Comparison of ENCODE assay signal across 16 cellular contexts in genomic region chr1:68128820-68129219, GRCh38.
"Had no signal": no experiment of that assay in that cellular context is flagged by ENCODE, and none has a peak within 500 bp of the region (broad histone marks: within the 10 kb centered on the region; RNA-seq: fewer than 3 reads in every experiment).

No MANE protein-coding gene starts in this region.

- H3K36me3 Mint-ChIP-seq: stimulated activated memory B cell treated with anti-CD40 and anti-IgM and Interleukin-4, amounts not matched to agents 10 μg/mL and 1 μg/mL and 100 μg/mL, for 72 hours had no signal

- H3K9me3 ChIP-seq: spleen had no signal

- H3K27me3 Mint-ChIP-seq: activated CD4-positive, alpha-beta T cell treated with anti-CD3 and anti-CD28 coated beads, Interleukin-2, amount 10 ng/mL, durations not matched to agents 24 days and 14 days; activated CD8-positive, alpha-beta T cell treated with anti-CD3 and anti-CD28 coated beads for 36 hours; central memory CD8-positive, alpha-beta T cell; stimulated activated memory B cell treated with anti-CD40 and anti-IgM and Interleukin-4, amounts not matched to agents 10 μg/mL and 1 μg/mL and 100 μg/mL, for 72 hours had no signal

- H3K27ac Mint-ChIP-seq: activated CD4-positive, alpha-beta T cell treated with anti-CD3 and anti-CD28 coated beads, Interleukin-2, amount 10 ng/mL, durations not matched to agents 24 days and 14 days; activated CD8-positive, alpha-beta T cell treated with anti-CD3 and anti-CD28 coated beads for 36 hours; activated naive CD4-positive, alpha-beta T cell treated with anti-CD3 and anti-CD28 coated beads for 36 hours; activated T-cell treated with anti-CD3 and anti-CD28 coated beads, Interleukin-2, amount 50 U/mL, for 24 hours; activated T-helper 2 cell treated with anti-CD3 and anti-CD28 coated beads, Interferon-gamma antibody, Interleukin-2, Interleukin-4, amounts not matched to agents 10 μg/mL and 5 μg/mL and 100 μg/mL, durations not matched to agents 14 hours and 24 hours and 36 hours; stimulated activated memory B cell treated with anti-CD40 and anti-IgM and Interleukin-4, amounts not matched to agents 10 μg/mL and 1 μg/mL and 100 μg/mL, for 72 hours had no signal

- H3K4me3 ChIP-seq: spleen had no signal

- H3K4me3 Mint-ChIP-seq: activated CD4-positive, alpha-beta T cell treated with anti-CD3 and anti-CD28 coated beads, Interleukin-2, amount 10 ng/mL, durations not matched to agents 24 days and 14 days; activated CD8-positive, alpha-beta T cell treated with anti-CD3 and anti-CD28 coated beads for 36 hours; activated naive CD4-positive, alpha-beta T cell treated with anti-CD3 and anti-CD28 coated beads for 36 hours; activated T-cell treated with anti-CD3 and anti-CD28 coated beads, Interleukin-2, amount 50 U/mL, for 24 hours; brain; central memory CD8-positive, alpha-beta T cell; neural crest cell; stimulated activated memory B cell treated with anti-CD40 and anti-IgM and Interleukin-4, amounts not matched to agents 10 μg/mL and 1 μg/mL and 100 μg/mL, for 72 hours had no signal

- H3K4me1 ChIP-seq: spleen had no signal

- H3K9me3 Mint-ChIP-seq: activated CD4-positive, alpha-beta T cell treated with anti-CD3 and anti-CD28 coated beads, Interleukin-2, amount 10 ng/mL, durations not matched to agents 24 days and 14 days; activated CD8-positive, alpha-beta T cell treated with anti-CD3 and anti-CD28 coated beads for 36 hours; activated naive CD4-positive, alpha-beta T cell treated with anti-CD3 and anti-CD28 coated beads for 36 hours; activated T-cell treated with anti-CD3 and anti-CD28 coated beads, Interleukin-2, amount 50 U/mL, for 24 hours; activated T-helper 2 cell treated with anti-CD3 and anti-CD28 coated beads, Interferon-gamma antibody, Interleukin-2, Interleukin-4, amounts not matched to agents 10 μg/mL and 5 μg/mL and 100 μg/mL, durations not matched to agents 14 hours and 24 hours and 36 hours; brain; central memory CD8-positive, alpha-beta T cell; neural crest cell; stimulated activated memory B cell treated with anti-CD40 and anti-IgM and Interleukin-4, amounts not matched to agents 10 μg/mL and 1 μg/mL and 100 μg/mL, for 72 hours had no signal

- DNase-seq: activated CD4-positive, alpha-beta T cell treated with anti-CD3 and anti-CD28 coated beads, Interleukin-2, amount 10 ng/mL, durations not matched to agents 24 days and 14 days; activated CD4-positive, CD25-positive, alpha-beta regulatory T cell; activated CD8-positive, alpha-beta T cell treated with anti-CD3 and anti-CD28 coated beads for 36 hours; activated naive CD4-positive, alpha-beta T cell treated with anti-CD3 and anti-CD28 coated beads for 36 hours; activated T-cell treated with anti-CD3 and anti-CD28 coated beads, Interleukin-2, amount 50 U/mL, for 24 hours; cortex of kidney; hippocampal formation; spleen; stimulated activated CD4-positive, alpha-beta T cell treated with anti-CD3 and anti-CD28 coated beads, Interleukin-4, amount 100 ng/mL, for 4 hours; T1000 had no signal

- H3K4me1 Mint-ChIP-seq: activated CD4-positive, alpha-beta T cell treated with anti-CD3 and anti-CD28 coated beads, Interleukin-2, amount 10 ng/mL, durations not matched to agents 24 days and 14 days; central memory CD8-positive, alpha-beta T cell; stimulated activated memory B cell treated with anti-CD40 and anti-IgM and Interleukin-4, amounts not matched to agents 10 μg/mL and 1 μg/mL and 100 μg/mL, for 72 hours had no signal

- H3K27ac ChIP-seq: spleen had no signal

- FAIRE-seq: islet of Langerhans had no signal

- H3K27me3 ChIP-seq: spleen had no signal
